ENCODE assay signal across 1 cellular context in the genomic region with DNA sequence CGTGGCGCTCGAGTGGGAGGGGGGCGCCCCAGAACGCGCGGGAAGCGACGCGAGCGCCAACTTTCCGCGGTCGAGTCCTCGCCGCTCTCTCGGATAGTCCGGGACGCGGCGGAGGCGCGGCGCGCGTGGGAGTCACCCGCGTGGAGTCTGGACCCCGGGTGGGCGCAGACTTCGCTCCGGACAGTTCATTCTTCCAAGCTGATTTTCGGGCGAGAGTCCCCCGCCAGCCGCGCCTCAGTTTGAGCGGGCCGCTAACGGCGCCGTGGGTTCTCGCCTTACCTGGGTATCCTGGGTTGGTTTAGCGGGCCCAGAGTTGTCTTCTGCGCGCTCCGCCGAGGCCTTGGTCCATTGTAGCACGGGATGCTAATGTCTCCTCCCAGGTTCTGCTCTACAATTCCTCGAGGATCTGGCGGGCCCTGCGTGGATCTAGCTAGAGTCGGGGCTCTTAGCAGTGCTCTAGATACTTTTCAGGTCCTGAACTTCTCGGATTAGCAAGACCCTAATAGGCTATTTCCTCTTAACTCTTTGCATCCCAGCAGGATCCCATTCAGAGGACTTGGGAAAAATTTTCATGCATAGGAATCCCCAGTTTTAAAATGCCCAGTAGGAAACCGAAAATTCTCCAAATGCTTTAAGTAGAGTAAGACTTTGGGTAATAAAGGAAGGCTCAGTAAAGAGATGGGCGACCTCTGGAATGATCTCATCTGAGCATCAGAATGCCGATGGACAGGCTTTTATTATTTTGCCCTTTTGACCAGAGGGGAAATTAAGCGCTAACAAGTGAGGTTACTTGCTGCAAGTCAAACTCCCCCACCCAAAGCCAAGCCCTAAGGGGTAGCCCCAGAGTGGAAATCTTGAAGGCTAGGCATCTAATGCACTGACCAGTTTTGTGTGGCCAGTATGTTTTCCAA.
TF ChIP-seq lines count a peak whose summit lies in the region.

No MANE protein-coding gene starts in this region.

TF ChIP-seq in WTC11, 78 proteins besides CTCF, POLR2A, EP300 and RAD21 (continued from another document):
- TF ChIP-seq SMAD3 (CRISPR knock-in tag; IDR thresholded peaks at IDR 0.05; ENCODE audit: borderline replicate concordance): no peak
- no peak for TF ChIP-seq MXD4 (CRISPR knock-in tag; IDR thresholded peaks at IDR 0.05; ENCODE audit: borderline replicate concordance)
- 0 out of 2 replicates have a peak, but pooled peaks have one; percentile 9 for TF ChIP-seq TP53 (CRISPR knock-in tag; IDR thresholded peaks at IDR 0.05)
- no peak for TF ChIP-seq ATF2 (CRISPR knock-in tag; IDR thresholded peaks at IDR 0.05; ENCODE audit: borderline replicate concordance, low read depth)
- TF ChIP-seq NR2C2 (CRISPR knock-in tag; IDR thresholded peaks at IDR 0.05): no peak
- TF ChIP-seq, protein P1, sequence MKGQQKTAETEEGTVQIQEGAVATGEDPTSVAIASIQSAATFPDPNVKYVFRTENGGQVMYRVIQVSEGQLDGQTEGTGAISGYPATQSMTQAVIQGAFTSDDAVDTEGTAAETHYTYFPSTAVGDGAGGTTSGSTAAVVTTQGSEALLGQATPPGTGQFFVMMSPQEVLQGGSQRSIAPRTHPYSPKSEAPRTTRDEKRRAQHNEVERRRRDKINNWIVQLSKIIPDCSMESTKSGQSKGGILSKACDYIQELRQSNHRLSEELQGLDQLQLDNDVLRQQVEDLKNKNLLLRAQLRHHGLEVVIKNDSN (CRISPR knock-in tag; IDR thresholded peaks at IDR 0.05): peak; percentile 38; the same call in 1 of the 2 replicates
- no peak for TF ChIP-seq ZNF263 (CRISPR knock-in tag; IDR thresholded peaks at IDR 0.05; ENCODE audit: low read depth)
- TF ChIP-seq, protein P2, sequence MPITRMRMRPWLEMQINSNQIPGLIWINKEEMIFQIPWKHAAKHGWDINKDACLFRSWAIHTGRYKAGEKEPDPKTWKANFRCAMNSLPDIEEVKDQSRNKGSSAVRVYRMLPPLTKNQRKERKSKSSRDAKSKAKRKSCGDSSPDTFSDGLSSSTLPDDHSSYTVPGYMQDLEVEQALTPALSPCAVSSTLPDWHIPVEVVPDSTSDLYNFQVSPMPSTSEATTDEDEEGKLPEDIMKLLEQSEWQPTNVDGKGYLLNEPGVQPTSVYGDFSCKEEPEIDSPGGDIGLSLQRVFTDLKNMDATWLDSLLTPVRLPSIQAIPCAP (CRISPR knock-in tag; IDR thresholded peaks at IDR 0.05): 0 out of 2 replicates have a peak, but pooled peaks have one; percentile 49
- no peak for TF ChIP-seq ZNF232 (CRISPR knock-in tag; IDR thresholded peaks at IDR 0.05)
- TF ChIP-seq, protein P3, sequence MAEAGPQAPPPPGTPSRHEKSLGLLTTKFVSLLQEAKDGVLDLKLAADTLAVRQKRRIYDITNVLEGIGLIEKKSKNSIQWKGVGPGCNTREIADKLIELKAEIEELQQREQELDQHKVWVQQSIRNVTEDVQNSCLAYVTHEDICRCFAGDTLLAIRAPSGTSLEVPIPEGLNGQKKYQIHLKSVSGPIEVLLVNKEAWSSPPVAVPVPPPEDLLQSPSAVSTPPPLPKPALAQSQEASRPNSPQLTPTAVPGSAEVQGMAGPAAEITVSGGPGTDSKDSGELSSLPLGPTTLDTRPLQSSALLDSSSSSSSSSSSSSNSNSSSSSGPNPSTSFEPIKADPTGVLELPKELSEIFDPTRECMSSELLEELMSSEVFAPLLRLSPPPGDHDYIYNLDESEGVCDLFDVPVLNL (CRISPR knock-in tag; IDR thresholded peaks at IDR 0.05; ENCODE audit: borderline replicate concordance, low read depth): no peak
- no peak for TF ChIP-seq ZNF416 (CRISPR knock-in tag; IDR thresholded peaks at IDR 0.05)
- no peak for TF ChIP-seq ZNF121 (CRISPR knock-in tag; IDR thresholded peaks at IDR 0.05)
- no peak; the same call in 1 of the 2 replicates for TF ChIP-seq ZNF219 (CRISPR knock-in tag; IDR thresholded peaks at IDR 0.05; ENCODE audit: borderline replicate concordance)
- TF ChIP-seq GRHL2 (CRISPR knock-in tag; IDR thresholded peaks at IDR 0.05; ENCODE audit: insufficient replicate concordance, severe bottlenecking): no peak
- TF ChIP-seq NFE2L1 (CRISPR knock-in tag; IDR thresholded peaks at IDR 0.05): no peak
- TF ChIP-seq TEAD4 (CRISPR knock-in tag; IDR thresholded peaks at IDR 0.05): no peak
